In the genomic region with DNA sequence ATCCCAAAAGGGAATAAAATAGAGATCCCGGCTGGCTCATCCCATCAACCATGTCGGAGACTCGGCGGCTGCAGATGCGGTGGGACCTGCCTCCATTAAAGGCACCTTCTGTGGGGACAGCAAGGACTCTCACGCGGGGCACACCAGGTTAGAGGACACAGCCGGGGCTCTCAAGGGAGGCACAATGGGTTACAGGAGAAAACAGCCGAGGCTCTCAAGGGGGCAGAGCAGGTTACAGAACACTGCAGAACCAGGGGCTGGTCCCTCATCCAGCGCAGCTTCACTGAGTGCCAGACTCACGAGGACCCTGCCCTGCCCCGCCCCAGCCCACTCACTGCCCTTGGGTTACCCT, we compare ENCODE assay signal across 1 cellular context. TPM values are rescaled to one million over a fixed set of nuclear protein-coding genes. Genes with fewer than 3 reads are reported as not detected.
"Had no signal": no experiment of that assay in that cellular context is flagged by ENCODE, and none has a peak within 500 bp of the region (broad histone marks: within the 10 kb centered on the region; RNA-seq: fewer than 3 reads in every experiment).

No MANE protein-coding gene starts in this region.

RNA-seq across cellular contexts. Expression of a gene that starts 7.0 kb away (rescaled TPM):
- total RNA-seq: activated CD4-positive, alpha-beta T cell treated with anti-CD3 and anti-CD28 coated beads, Interleukin-2, amount 10 ng/mL, durations not matched to agents 24 days and 14 days had no signal
